Comparison of ENCODE assay signal across 31 cellular contexts in the genomic region with DNA sequence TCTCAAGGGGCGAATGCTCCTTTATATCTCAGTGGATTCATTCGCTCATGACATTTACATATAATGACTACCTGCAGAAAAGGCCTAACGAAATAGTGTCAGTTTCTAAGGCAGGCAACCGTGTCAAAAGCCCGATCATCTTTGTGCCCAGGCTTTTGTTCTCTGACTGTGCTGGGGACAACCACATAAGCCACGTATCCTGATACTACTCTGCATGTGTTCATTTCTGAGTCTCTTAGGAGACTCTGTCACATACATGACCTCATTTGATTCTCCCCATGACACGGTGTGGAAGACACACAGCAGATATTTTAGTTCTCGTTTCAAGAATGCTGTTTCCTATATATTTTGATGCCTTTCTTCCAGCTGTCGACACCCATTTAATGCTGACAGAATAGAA.
"Had no signal": no experiment of that assay in that cellular context is flagged by ENCODE, and none has a peak within 500 bp of the region (broad histone marks: within the 10 kb centered on the region; RNA-seq: fewer than 3 reads in every experiment).

No MANE protein-coding gene starts in this region.

- H3K9me3 Mint-ChIP-seq: activated CD4-positive, alpha-beta memory T cell treated with anti-CD3 and anti-CD28 coated beads for 36 hours; activated CD4-positive, alpha-beta T cell treated with anti-CD3 and anti-CD28 coated beads, Interleukin-2, amount 10 ng/mL, durations not matched to agents 24 days and 14 days; activated naive CD4-positive, alpha-beta T cell treated with anti-CD3 and anti-CD28 coated beads, Interleukin-2, amount 50 U/mL, for 72 hours; activated naive CD8-positive, alpha-beta T cell treated with anti-CD3 and anti-CD28 coated beads, Interleukin-2, amount 10 ng/mL, durations not matched to agents 7 days and 5 days; activated T-helper 1 cell treated with anti-CD3 and anti-CD28 coated beads, Interleukin-12 subunit alpha, Interleukin-12 subunit beta, Interleukin-2, Interleukin-4 antibody, amounts not matched to agents 30 ng/mL and 10 ng/mL and 1 ng/mL, durations not matched to agents 14 hours and 24 hours and 36 hours; dendritic cell treated with granulocyte-macrophage colony-stimulating factor and Interleukin-4, amounts not matched to agents 40 ng/mL and 50 ng/mL, for 4 days; endodermal cell had no signal

- H3K27ac Mint-ChIP-seq: activated CD4-positive, alpha-beta memory T cell treated with anti-CD3 and anti-CD28 coated beads for 36 hours; activated CD4-positive, alpha-beta T cell treated with anti-CD3 and anti-CD28 coated beads for 36 hours; activated CD4-positive, alpha-beta T cell treated with anti-CD3 and anti-CD28 coated beads, Interleukin-2, amount 10 ng/mL, durations not matched to agents 24 days and 14 days; activated CD8-positive, alpha-beta memory T cell treated with anti-CD3 and anti-CD28 coated beads, Interleukin-2, amount 10 ng/mL, durations not matched to agents 7 days and 5 days; activated CD8-positive, alpha-beta T cell treated with anti-CD3 and anti-CD28 coated beads, Interleukin-2, amount 10 ng/mL, durations not matched to agents 7 days and 5 days; activated naive CD4-positive, alpha-beta T cell treated with anti-CD3 and anti-CD28 coated beads, Interleukin-2, amount 50 U/mL, for 72 hours; activated naive CD8-positive, alpha-beta T cell treated with anti-CD3 and anti-CD28 coated beads, Interleukin-2, amount 10 ng/mL, durations not matched to agents 7 days and 5 days; activated T-helper 1 cell treated with anti-CD3 and anti-CD28 coated beads, Interleukin-12 subunit alpha, Interleukin-12 subunit beta, Interleukin-2, Interleukin-4 antibody, amounts not matched to agents 30 ng/mL and 10 ng/mL and 1 ng/mL, durations not matched to agents 14 hours and 24 hours and 36 hours; activated T-helper 2 cell treated with anti-CD3 and anti-CD28 coated beads, Interferon-gamma antibody, Interleukin-2, Interleukin-4, amounts not matched to agents 10 μg/mL and 5 μg/mL and 100 μg/mL, durations not matched to agents 14 hours and 24 hours and 36 hours; brain; dendritic cell treated with granulocyte-macrophage colony-stimulating factor and Interleukin-4, amounts not matched to agents 40 ng/mL and 50 ng/mL, for 4 days; endodermal cell had no signal

- H3K4me3 Mint-ChIP-seq: activated CD4-positive, alpha-beta memory T cell treated with anti-CD3 and anti-CD28 coated beads for 36 hours; activated CD4-positive, alpha-beta T cell treated with anti-CD3 and anti-CD28 coated beads for 36 hours; activated CD4-positive, alpha-beta T cell treated with anti-CD3 and anti-CD28 coated beads, Interleukin-2, amount 10 ng/mL, durations not matched to agents 24 days and 14 days; activated CD8-positive, alpha-beta memory T cell treated with anti-CD3 and anti-CD28 coated beads, Interleukin-2, amount 10 ng/mL, durations not matched to agents 7 days and 5 days; activated CD8-positive, alpha-beta T cell treated with anti-CD3 and anti-CD28 coated beads, Interleukin-2, amount 10 ng/mL, durations not matched to agents 7 days and 5 days; activated naive CD4-positive, alpha-beta T cell treated with anti-CD3 and anti-CD28 coated beads, Interleukin-2, amount 10 ng/mL, durations not matched to agents 7 days and 5 days; activated naive CD8-positive, alpha-beta T cell treated with anti-CD3 and anti-CD28 coated beads, Interleukin-2, amount 10 ng/mL, durations not matched to agents 7 days and 5 days; activated T-helper 1 cell treated with anti-CD3 and anti-CD28 coated beads, Interleukin-12 subunit alpha, Interleukin-12 subunit beta, Interleukin-2, Interleukin-4 antibody, amounts not matched to agents 30 ng/mL and 10 ng/mL and 1 ng/mL, durations not matched to agents 14 hours and 24 hours and 36 hours; brain; dendritic cell treated with granulocyte-macrophage colony-stimulating factor and Interleukin-4, amounts not matched to agents 40 ng/mL and 50 ng/mL, for 4 days; endodermal cell had no signal

- H3K4me1 Mint-ChIP-seq: activated CD4-positive, alpha-beta T cell treated with anti-CD3 and anti-CD28 coated beads for 36 hours; activated CD4-positive, alpha-beta T cell treated with anti-CD3 and anti-CD28 coated beads, Interleukin-2, amount 10 ng/mL, durations not matched to agents 24 days and 14 days; activated naive CD4-positive, alpha-beta T cell treated with anti-CD3 and anti-CD28 coated beads, Interleukin-2, amount 10 ng/mL, durations not matched to agents 7 days and 5 days had no signal

- H3K9me3 ChIP-seq: ascending aorta, breast epithelium, colonic mucosa had no signal

- DNase-seq: activated CD4-positive, alpha-beta memory T cell treated with anti-CD3 and anti-CD28 coated beads for 36 hours; activated CD4-positive, alpha-beta T cell treated with anti-CD3 and anti-CD28 coated beads for 36 hours; activated CD4-positive, alpha-beta T cell treated with anti-CD3 and anti-CD28 coated beads, Interleukin-2, amount 10 ng/mL, durations not matched to agents 24 days and 14 days; activated CD4-positive, CD25-positive, alpha-beta regulatory T cell; activated CD4-positive, CD25-positive, alpha-beta regulatory T cell treated with anti-CD3 and anti-CD28 coated beads, Interleukin-2, amount 50 U/mL, for 72 hours; activated CD8-positive, alpha-beta memory T cell treated with anti-CD3 and anti-CD28 coated beads, Interleukin-2, amount 10 ng/mL, durations not matched to agents 7 days and 5 days; activated CD8-positive, alpha-beta memory T cell treated with anti-CD3 and anti-CD28 coated beads, Interleukin-2, amount 50 U/mL, for 4 hours; activated CD8-positive, alpha-beta T cell treated with anti-CD3 and anti-CD28 coated beads, Interleukin-2, amount 10 ng/mL, durations not matched to agents 7 days and 5 days; activated effector memory CD4-positive, alpha-beta T cell treated with anti-CD3 and anti-CD28 coated beads, Interleukin-2, amount 50 U/mL, for 16 hours; activated naive CD4-positive, alpha-beta T cell treated with anti-CD3 and anti-CD28 coated beads, Interleukin-2, amount 10 ng/mL, durations not matched to agents 7 days and 5 days; activated naive CD8-positive, alpha-beta T cell treated with anti-CD3 and anti-CD28 coated beads, Interleukin-2, amount 10 ng/mL, durations not matched to agents 7 days and 5 days; activated T-cell treated with anti-CD3 and anti-CD28 coated beads, Interleukin-2, amount 50 U/mL, for 1 hour; activated T-cell treated with anti-CD3 and anti-CD28 coated beads, Interleukin-2, amount 50 U/mL, for 48 hours; central memory CD4-positive, alpha-beta T cell; cerebellar nuclear complex; colonic mucosa; dorsolateral prefrontal cortex; effector memory CD4-positive, alpha-beta T cell; endodermal cell; foreskin fibroblast; head of caudate nucleus; T-helper 2 cell had no signal

- H3K27me3 Mint-ChIP-seq: activated CD4-positive, alpha-beta memory T cell treated with anti-CD3 and anti-CD28 coated beads for 36 hours; activated CD4-positive, alpha-beta T cell treated with anti-CD3 and anti-CD28 coated beads for 36 hours; activated CD4-positive, alpha-beta T cell treated with anti-CD3 and anti-CD28 coated beads, Interleukin-2, amount 10 ng/mL, durations not matched to agents 24 days and 14 days; activated CD8-positive, alpha-beta memory T cell treated with anti-CD3 and anti-CD28 coated beads, Interleukin-2, amount 10 ng/mL, durations not matched to agents 7 days and 5 days; activated naive CD4-positive, alpha-beta T cell treated with anti-CD3 and anti-CD28 coated beads, Interleukin-2, amount 10 ng/mL, durations not matched to agents 7 days and 5 days; activated naive CD8-positive, alpha-beta T cell treated with anti-CD3 and anti-CD28 coated beads, Interleukin-2, amount 10 ng/mL, durations not matched to agents 7 days and 5 days had no signal

- H3K4me3 ChIP-seq: ascending aorta, breast epithelium, cardiac muscle cell, colonic mucosa, dorsolateral prefrontal cortex had no signal

- H3K4me1 ChIP-seq: breast epithelium, colonic mucosa had no signal

- H3K27me3 ChIP-seq: ascending aorta, breast epithelium, cardiac muscle cell, colonic mucosa, dorsolateral prefrontal cortex had no signal

- H3K27ac ChIP-seq: breast epithelium, cardiac muscle cell, colonic mucosa, dorsolateral prefrontal cortex had no signal

- H3K36me3 Mint-ChIP-seq: activated CD4-positive, alpha-beta memory T cell treated with anti-CD3 and anti-CD28 coated beads for 36 hours; activated CD8-positive, alpha-beta memory T cell treated with anti-CD3 and anti-CD28 coated beads, Interleukin-2, amount 10 ng/mL, durations not matched to agents 7 days and 5 days; activated naive CD4-positive, alpha-beta T cell treated with anti-CD3 and anti-CD28 coated beads, Interleukin-2, amount 10 ng/mL, durations not matched to agents 7 days and 5 days; activated naive CD4-positive, alpha-beta T cell treated with anti-CD3 and anti-CD28 coated beads, Interleukin-2, amount 50 U/mL, for 72 hours; activated naive CD8-positive, alpha-beta T cell treated with anti-CD3 and anti-CD28 coated beads, Interleukin-2, amount 10 ng/mL, durations not matched to agents 7 days and 5 days; brain had no signal

- H3K36me3 ChIP-seq: ascending aorta, breast epithelium, cardiac muscle cell, colonic mucosa had no signal

- ATAC-seq: activated CD4-positive, alpha-beta T cell treated with anti-CD3 and anti-CD28 coated beads for 36 hours; activated CD8-positive, alpha-beta memory T cell treated with anti-CD3 and anti-CD28 coated beads, Interleukin-2, amount 10 ng/mL, durations not matched to agents 7 days and 5 days; activated CD8-positive, alpha-beta T cell treated with anti-CD3 and anti-CD28 coated beads, Interleukin-2, amount 10 ng/mL, durations not matched to agents 7 days and 5 days; esophagus mucosa had no signal
